ENCODE assay signal across 1 cellular context in the genomic region with DNA sequence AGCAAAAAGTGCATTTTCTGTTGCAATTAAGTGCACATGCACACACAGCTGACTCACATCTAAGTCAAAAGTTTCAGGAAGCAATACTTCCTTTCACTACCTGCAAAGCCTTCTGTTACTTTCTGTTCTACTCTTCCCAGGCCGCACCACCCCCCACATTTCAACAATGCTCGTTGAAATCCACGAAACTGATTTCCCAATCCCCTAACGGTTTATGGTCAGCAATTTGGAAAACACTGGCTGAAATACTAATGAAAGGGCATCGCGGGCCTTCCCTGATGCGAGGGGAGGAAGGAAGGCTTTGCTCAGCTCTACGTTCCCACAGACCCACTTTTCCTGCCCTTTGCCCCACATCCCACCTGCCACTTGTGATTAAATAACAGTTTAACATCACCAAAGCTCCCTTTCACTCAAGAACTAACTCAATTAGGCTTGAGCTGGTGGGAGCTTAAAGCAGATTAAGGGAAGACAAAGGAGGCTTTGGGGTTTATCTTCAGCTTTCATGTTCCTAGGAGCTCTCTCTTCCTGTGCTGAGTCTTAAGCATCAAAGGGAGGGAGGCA.
TF ChIP-seq lines count a peak whose summit lies in the region.

No MANE protein-coding gene starts in this region.

TF ChIP-seq in H1, 55 proteins besides CTCF, POLR2A, EP300 and RAD21 (continued from another document):
- TF ChIP-seq, protein P1, sequence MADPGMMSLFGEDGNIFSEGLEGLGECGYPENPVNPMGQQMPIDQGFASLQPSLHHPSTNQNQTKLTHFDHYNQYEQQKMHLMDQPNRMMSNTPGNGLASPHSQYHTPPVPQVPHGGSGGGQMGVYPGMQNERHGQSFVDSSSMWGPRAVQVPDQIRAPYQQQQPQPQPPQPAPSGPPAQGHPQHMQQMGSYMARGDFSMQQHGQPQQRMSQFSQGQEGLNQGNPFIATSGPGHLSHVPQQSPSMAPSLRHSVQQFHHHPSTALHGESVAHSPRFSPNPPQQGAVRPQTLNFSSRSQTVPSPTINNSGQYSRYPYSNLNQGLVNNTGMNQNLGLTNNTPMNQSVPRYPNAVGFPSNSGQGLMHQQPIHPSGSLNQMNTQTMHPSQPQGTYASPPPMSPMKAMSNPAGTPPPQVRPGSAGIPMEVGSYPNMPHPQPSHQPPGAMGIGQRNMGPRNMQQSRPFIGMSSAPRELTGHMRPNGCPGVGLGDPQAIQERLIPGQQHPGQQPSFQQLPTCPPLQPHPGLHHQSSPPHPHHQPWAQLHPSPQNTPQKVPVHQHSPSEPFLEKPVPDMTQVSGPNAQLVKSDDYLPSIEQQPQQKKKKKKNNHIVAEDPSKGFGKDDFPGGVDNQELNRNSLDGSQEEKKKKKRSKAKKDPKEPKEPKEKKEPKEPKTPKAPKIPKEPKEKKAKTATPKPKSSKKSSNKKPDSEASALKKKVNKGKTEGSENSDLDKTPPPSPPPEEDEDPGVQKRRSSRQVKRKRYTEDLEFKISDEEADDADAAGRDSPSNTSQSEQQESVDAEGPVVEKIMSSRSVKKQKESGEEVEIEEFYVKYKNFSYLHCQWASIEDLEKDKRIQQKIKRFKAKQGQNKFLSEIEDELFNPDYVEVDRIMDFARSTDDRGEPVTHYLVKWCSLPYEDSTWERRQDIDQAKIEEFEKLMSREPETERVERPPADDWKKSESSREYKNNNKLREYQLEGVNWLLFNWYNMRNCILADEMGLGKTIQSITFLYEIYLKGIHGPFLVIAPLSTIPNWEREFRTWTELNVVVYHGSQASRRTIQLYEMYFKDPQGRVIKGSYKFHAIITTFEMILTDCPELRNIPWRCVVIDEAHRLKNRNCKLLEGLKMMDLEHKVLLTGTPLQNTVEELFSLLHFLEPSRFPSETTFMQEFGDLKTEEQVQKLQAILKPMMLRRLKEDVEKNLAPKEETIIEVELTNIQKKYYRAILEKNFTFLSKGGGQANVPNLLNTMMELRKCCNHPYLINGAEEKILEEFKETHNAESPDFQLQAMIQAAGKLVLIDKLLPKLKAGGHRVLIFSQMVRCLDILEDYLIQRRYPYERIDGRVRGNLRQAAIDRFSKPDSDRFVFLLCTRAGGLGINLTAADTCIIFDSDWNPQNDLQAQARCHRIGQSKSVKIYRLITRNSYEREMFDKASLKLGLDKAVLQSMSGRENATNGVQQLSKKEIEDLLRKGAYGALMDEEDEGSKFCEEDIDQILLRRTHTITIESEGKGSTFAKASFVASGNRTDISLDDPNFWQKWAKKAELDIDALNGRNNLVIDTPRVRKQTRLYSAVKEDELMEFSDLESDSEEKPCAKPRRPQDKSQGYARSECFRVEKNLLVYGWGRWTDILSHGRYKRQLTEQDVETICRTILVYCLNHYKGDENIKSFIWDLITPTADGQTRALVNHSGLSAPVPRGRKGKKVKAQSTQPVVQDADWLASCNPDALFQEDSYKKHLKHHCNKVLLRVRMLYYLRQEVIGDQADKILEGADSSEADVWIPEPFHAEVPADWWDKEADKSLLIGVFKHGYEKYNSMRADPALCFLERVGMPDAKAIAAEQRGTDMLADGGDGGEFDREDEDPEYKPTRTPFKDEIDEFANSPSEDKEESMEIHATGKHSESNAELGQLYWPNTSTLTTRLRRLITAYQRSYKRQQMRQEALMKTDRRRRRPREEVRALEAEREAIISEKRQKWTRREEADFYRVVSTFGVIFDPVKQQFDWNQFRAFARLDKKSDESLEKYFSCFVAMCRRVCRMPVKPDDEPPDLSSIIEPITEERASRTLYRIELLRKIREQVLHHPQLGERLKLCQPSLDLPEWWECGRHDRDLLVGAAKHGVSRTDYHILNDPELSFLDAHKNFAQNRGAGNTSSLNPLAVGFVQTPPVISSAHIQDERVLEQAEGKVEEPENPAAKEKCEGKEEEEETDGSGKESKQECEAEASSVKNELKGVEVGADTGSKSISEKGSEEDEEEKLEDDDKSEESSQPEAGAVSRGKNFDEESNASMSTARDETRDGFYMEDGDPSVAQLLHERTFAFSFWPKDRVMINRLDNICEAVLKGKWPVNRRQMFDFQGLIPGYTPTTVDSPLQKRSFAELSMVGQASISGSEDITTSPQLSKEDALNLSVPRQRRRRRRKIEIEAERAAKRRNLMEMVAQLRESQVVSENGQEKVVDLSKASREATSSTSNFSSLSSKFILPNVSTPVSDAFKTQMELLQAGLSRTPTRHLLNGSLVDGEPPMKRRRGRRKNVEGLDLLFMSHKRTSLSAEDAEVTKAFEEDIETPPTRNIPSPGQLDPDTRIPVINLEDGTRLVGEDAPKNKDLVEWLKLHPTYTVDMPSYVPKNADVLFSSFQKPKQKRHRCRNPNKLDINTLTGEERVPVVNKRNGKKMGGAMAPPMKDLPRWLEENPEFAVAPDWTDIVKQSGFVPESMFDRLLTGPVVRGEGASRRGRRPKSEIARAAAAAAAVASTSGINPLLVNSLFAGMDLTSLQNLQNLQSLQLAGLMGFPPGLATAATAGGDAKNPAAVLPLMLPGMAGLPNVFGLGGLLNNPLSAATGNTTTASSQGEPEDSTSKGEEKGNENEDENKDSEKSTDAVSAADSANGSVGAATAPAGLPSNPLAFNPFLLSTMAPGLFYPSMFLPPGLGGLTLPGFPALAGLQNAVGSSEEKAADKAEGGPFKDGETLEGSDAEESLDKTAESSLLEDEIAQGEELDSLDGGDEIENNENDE (IDR thresholded peaks at IDR 0.05; ENCODE audit: insufficient replicate concordance, low read length): no peak
- TF ChIP-seq CHD1 (IDR thresholded peaks at IDR 0.05; ENCODE audit: low read depth, low read length) (no peak), CTBP2 (IDR thresholded peaks at IDR 0.05; ENCODE audit: borderline replicate concordance, insufficient read depth, insufficient read length, low read length) (no peak), CBX5 (IDR thresholded peaks at IDR 0.05; ENCODE audit: low read depth, low read length) (no peak), HDAC6 (IDR thresholded peaks at IDR 0.05; ENCODE audit: low read depth, low read length) (no peak), CBX8 (IDR thresholded peaks at IDR 0.05; ENCODE audit: borderline replicate concordance, low read depth, low read length) (no peak), MAFK (IDR thresholded peaks at IDR 0.05; ENCODE audit: low read depth, low read length) (no peak), EZH2 (IDR thresholded peaks at IDR 0.05; ENCODE audit: low read depth, low read length, severe bottlenecking) (no peak), TCF12 (IDR thresholded peaks at IDR 0.05; ENCODE audit: low read depth, low read length) (0 out of 2 replicates have a peak, but pooled peaks have one; percentile 5), BRCA1 (IDR thresholded peaks at IDR 0.05; ENCODE audit: low read depth, low read length) (no peak), GTF2F1 (IDR thresholded peaks at IDR 0.05; ENCODE audit: borderline replicate concordance, low read depth, low read length) (no peak), KDM5A (IDR thresholded peaks at IDR 0.05; ENCODE audit: low read length) (no peak), POLR2AphosphoS5 (IDR thresholded peaks at IDR 0.05; ENCODE audit: low read depth, low read length) (no peak), CREB1 (IDR thresholded peaks at IDR 0.05) (no peak), RNF2 (IDR thresholded peaks at IDR 0.05; ENCODE audit: borderline replicate concordance, low read depth, low read length, missing control alignments, poor library complexity, severe bottlenecking) (no peak), SP2 (IDR thresholded peaks at IDR 0.05; ENCODE audit: low read length) (no peak), FOSL1 (IDR thresholded peaks at IDR 0.05; ENCODE audit: insufficient read depth, low read depth, low read length) (no peak), RFX5 (IDR thresholded peaks at IDR 0.05; ENCODE audit: borderline replicate concordance, low read depth, low read length) (no peak), NANOG (IDR thresholded peaks at IDR 0.05; ENCODE audit: insufficient read depth, low read depth, low read length, poor library complexity, severe bottlenecking) (peak; percentile 95), BACH1 (IDR thresholded peaks at IDR 0.05; ENCODE audit: low read length) (no peak), BCL11A (IDR thresholded peaks at IDR 0.05; ENCODE audit: low read depth in 2 of 2, low read length in 2 of 2) (peak in 1 of 2 experiments; percentile 76), SUZ12 (IDR thresholded peaks at IDR 0.05; ENCODE audit: low read length) (no peak), KDM1A (IDR thresholded peaks at IDR 0.05; ENCODE audit: borderline replicate concordance, low read length) (0 out of 2 replicates have a peak, but pooled peaks have one; percentile 36), ZNF274 (IDR thresholded peaks at IDR 0.05; ENCODE audit: borderline replicate concordance, extremely low read depth, low read length) (no peak), KDM4A (IDR thresholded peaks at IDR 0.05; ENCODE audit: low read depth, low read length, severe bottlenecking) (no peak), TEAD4 (IDR thresholded peaks at IDR 0.05; ENCODE audit: low read depth, low read length) (no peak), SP4 (IDR thresholded peaks at IDR 0.05; ENCODE audit: low read length) (no peak), SIN3A (conservative IDR thresholded peaks at IDR 0.05 in 1 of 2, IDR thresholded peaks at IDR 0.05 in 1 of 2; ENCODE audit: low read depth in 1 of 2, low read length in 2 of 2) (no peak)
- TF ChIP-seq, protein P2, sequence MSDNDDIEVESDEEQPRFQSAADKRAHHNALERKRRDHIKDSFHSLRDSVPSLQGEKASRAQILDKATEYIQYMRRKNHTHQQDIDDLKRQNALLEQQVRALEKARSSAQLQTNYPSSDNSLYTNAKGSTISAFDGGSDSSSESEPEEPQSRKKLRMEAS (IDR thresholded peaks at IDR 0.05): no peak
- TF ChIP-seq, protein P3, sequence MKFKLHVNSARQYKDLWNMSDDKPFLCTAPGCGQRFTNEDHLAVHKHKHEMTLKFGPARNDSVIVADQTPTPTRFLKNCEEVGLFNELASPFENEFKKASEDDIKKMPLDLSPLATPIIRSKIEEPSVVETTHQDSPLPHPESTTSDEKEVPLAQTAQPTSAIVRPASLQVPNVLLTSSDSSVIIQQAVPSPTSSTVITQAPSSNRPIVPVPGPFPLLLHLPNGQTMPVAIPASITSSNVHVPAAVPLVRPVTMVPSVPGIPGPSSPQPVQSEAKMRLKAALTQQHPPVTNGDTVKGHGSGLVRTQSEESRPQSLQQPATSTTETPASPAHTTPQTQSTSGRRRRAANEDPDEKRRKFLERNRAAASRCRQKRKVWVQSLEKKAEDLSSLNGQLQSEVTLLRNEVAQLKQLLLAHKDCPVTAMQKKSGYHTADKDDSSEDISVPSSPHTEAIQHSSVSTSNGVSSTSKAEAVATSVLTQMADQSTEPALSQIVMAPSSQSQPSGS (IDR thresholded peaks at IDR 0.05; ENCODE audit: low read length): 0 out of 2 replicates have a peak, but pooled peaks have one; percentile 64
- TF ChIP-seq, protein P4, sequence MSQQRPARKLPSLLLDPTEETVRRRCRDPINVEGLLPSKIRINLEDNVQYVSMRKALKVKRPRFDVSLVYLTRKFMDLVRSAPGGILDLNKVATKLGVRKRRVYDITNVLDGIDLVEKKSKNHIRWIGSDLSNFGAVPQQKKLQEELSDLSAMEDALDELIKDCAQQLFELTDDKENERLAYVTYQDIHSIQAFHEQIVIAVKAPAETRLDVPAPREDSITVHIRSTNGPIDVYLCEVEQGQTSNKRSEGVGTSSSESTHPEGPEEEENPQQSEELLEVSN (IDR thresholded peaks at IDR 0.05): no peak
